In genomic region chr5:113523168-113523567, GRCh38 we compare ENCODE assay signal across 17 cellular contexts. TPM values are rescaled to one million over a fixed set of nuclear protein-coding genes. Genes with fewer than 3 reads are reported as not detected.
A peak's percentile ranks its signal among the peaks of the same experiment; 100 is the strongest.
DNase-seq lines count a peak whose midpoint lies in the region; ATAC-seq, FAIRE-seq and TF ChIP-seq lines count a peak whose summit lies in the region.
"Had no signal": no experiment of that assay in that cellular context is flagged by ENCODE, and none has a peak within 500 bp of the region (broad histone marks: within the 10 kb centered on the region; RNA-seq: fewer than 3 reads in every experiment).

No MANE protein-coding gene starts in this region.

- no peaks in the 10 kb centered on the region for H3K9me3 Mint-ChIP-seq in activated naive CD4-positive, alpha-beta T cell treated with anti-CD3 and anti-CD28 coated beads, Interleukin-2, amount 50 U/mL, for 24 hours
- H3K9me3 Mint-ChIP-seq in activated naive CD4-positive, alpha-beta T cell treated with anti-CD3 and anti-CD28 coated beads for 36 hours, result no peaks in the 10 kb centered on the region
- H3K9me3 Mint-ChIP-seq in T-cell, result peaks cover 0 to 3% (median 0%) of the 10 kb centered on the region in 3 donors
- H3K9me3 Mint-ChIP-seq in HFFc6, result no peaks in the 10 kb centered on the region

- POLR2A ChIA-PET in T-cell (lab: Charles Lee), result interaction anchor here in 1 of 2 donors (1.3 kb wide), 1 partner anchor 10 kb away, joined by 5 read pairs; the partner anchor contains the start of gene YTHDC2

- DNase-seq in activated naive CD4-positive, alpha-beta T cell treated with anti-CD3 and anti-CD28 coated beads for 36 hours, result no peak
- DNase-seq in GM18507 (ENCODE audit: extremely low spot score, insufficient read length, low read depth) (no peak), T-cell (no peak), amygdala (lab: John Stamatoyannopoulos, UW) (no peak), HFFc6 (no peak)
- DNase-seq: AML-193; EL; HCEC 1CT; IMR-90; MV-4-11; NCI-H226; NCI-H526 treated with DMSO at 0.1 percent for 48 hours; NK-92 treated with Interleukin-12 subunit alpha and Interleukin-12 subunit beta, amount 100 ng/mL, for 24 hours; PC-9 had no signal

- CTCF ChIA-PET in activated naive CD4-positive, alpha-beta T cell treated with anti-CD3 and anti-CD28 coated beads for 36 hours (lab: Charles Lee), result interaction anchor here (1.2 kb wide), 1 partner anchor 82 kb away, joined by 3 read pairs; no protein-coding TSS in a partner anchor
- CTCF ChIA-PET in T-cell (lab: Charles Lee), result interaction anchor here in 1 of 2 donors (0.5 to 1.3 kb wide), 3 partner anchors 186 to 527 kb away, joined by 3 to 5 read pairs (median 3); no protein-coding TSS in a partner anchor

- peak overlapping the region; percentile 23 for H3K4me3 Mint-ChIP-seq in activated naive CD4-positive, alpha-beta T cell treated with anti-CD3 and anti-CD28 coated beads, Interleukin-2, amount 50 U/mL, for 24 hours
- H3K4me3 Mint-ChIP-seq in activated naive CD4-positive, alpha-beta T cell treated with anti-CD3 and anti-CD28 coated beads for 36 hours, result no peak overlapping the region
- H3K4me3 Mint-ChIP-seq in T-cell (no peak overlapping the region), HFFc6 (no peak overlapping the region)

- peak in 3 of 4 experiments; percentile 50 to 62 (median 60) for ATAC-seq in T-cell (replicated peaks in 1 of 4)
- no peak for ATAC-seq in HG02678 (IDR thresholded peaks at IDR 0.05; ENCODE audit: unreplicated experiment)

- no peaks in the 10 kb centered on the region for H3K27me3 Mint-ChIP-seq in activated naive CD4-positive, alpha-beta T cell treated with anti-CD3 and anti-CD28 coated beads, Interleukin-2, amount 50 U/mL, for 24 hours
- no peaks in the 10 kb centered on the region for H3K27me3 Mint-ChIP-seq in activated naive CD4-positive, alpha-beta T cell treated with anti-CD3 and anti-CD28 coated beads for 36 hours (ENCODE audit: low read depth)
- H3K27me3 Mint-ChIP-seq in T-cell (no peaks in the 10 kb centered on the region), HFFc6 (ENCODE audit: insufficient read depth) (no peaks in the 10 kb centered on the region)

- peaks cover 68% of the 10 kb centered on the region for H3K4me1 Mint-ChIP-seq in activated naive CD4-positive, alpha-beta T cell treated with anti-CD3 and anti-CD28 coated beads, Interleukin-2, amount 50 U/mL, for 24 hours
- H3K4me1 Mint-ChIP-seq in activated naive CD4-positive, alpha-beta T cell treated with anti-CD3 and anti-CD28 coated beads for 36 hours (ENCODE audit: low read depth), result peaks cover 45% of the 10 kb centered on the region
- H3K4me1 Mint-ChIP-seq in T-cell, result peaks cover 54 to 62% (median 58%) of the 10 kb centered on the region in 3 donors
- peaks cover 54% of the 10 kb centered on the region for H3K4me1 Mint-ChIP-seq in HFFc6 (ENCODE audit: low read depth)

- no peak for TF ChIP-seq CTCF in HFFc6 (IDR thresholded peaks at IDR 0.05)

- peak; percentile 50 for FAIRE-seq in GM18507 (lab: Jason Lieb, UNC)

- intact Hi-C loops in activated naive CD4-positive, alpha-beta T cell treated with anti-CD3 and anti-CD28 coated beads for 36 hours (cut with micrococcal nuclease), result loop anchor here (1.0 kb wide), 1 partner anchor 10 kb away; the partner anchor contains the start of gene YTHDC2

- peaks cover 13% of the 10 kb centered on the region for H3K36me3 Mint-ChIP-seq in activated naive CD4-positive, alpha-beta T cell treated with anti-CD3 and anti-CD28 coated beads, Interleukin-2, amount 50 U/mL, for 24 hours
- peaks cover 20% of the 10 kb centered on the region for H3K36me3 Mint-ChIP-seq in activated naive CD4-positive, alpha-beta T cell treated with anti-CD3 and anti-CD28 coated beads for 36 hours (ENCODE audit: low read depth)
- H3K36me3 Mint-ChIP-seq in T-cell, result peaks cover 26% of the 10 kb centered on the region
- H3K36me3 Mint-ChIP-seq in HFFc6 (ENCODE audit: low read depth), result peaks cover 14% of the 10 kb centered on the region

- H3K27ac Mint-ChIP-seq in activated naive CD4-positive, alpha-beta T cell treated with anti-CD3 and anti-CD28 coated beads, Interleukin-2, amount 50 U/mL, for 24 hours, result peak overlapping the region; percentile 62
- H3K27ac Mint-ChIP-seq in activated naive CD4-positive, alpha-beta T cell treated with anti-CD3 and anti-CD28 coated beads for 36 hours, result no peak overlapping the region
- H3K27ac Mint-ChIP-seq in T-cell (peak overlapping the region; percentile 18 to 48), HFFc6 (no peak overlapping the region)

RNA-seq across cellular contexts. Expression of gene YTHDC2, which starts 9.7 kb away (rescaled TPM):
- 10 to 100 TPM; 24.4 to 28.0 TPM for total RNA-seq in activated naive CD4-positive, alpha-beta T cell treated with anti-CD3 and anti-CD28 coated beads for 36 hours
- total RNA-seq in T-cell, result 10 to 100 TPM; 31.5 to 52.0 (median 38.2) TPM
- 10 to 100 TPM; 13.0 to 17.6 (median 15.9) TPM for total RNA-seq in HFFc6 (2021; fragmentation: NEBNext Ultra II Directional; extraction: Animal tissue kit (Norgen Biotek cat#: 25700))

RNA-seq across cellular contexts. Expression of gene MCC, which starts 34.9 kb away (rescaled TPM):
- total RNA-seq in activated naive CD4-positive, alpha-beta T cell treated with anti-CD3 and anti-CD28 coated beads for 36 hours, result under 1 TPM; 0.62 to 0.81 TPM
- 1 to 10 TPM; 2.6 to 8.3 (median 6.3) TPM for total RNA-seq in T-cell
- 1 to 10 TPM; 2.5 to 4.9 (median 3.0) TPM for total RNA-seq in HFFc6 (2021; fragmentation: NEBNext Ultra II Directional; extraction: Animal tissue kit (Norgen Biotek cat#: 25700))
- total RNA-seq: HT-29 had no signal

Comparison
In these comparisons a context has a peak if more than half of its experiments do, and no peak if none do; other contexts are left out.
1. H3K27ac Mint-ChIP-seq: peak in activated naive CD4-positive, alpha-beta T cell treated with anti-CD3 and anti-CD28 coated beads, Interleukin-2, amount 50 U/mL, for 24 hours (single experiment) and T-cell (2 of 2); none in activated naive CD4-positive, alpha-beta T cell treated with anti-CD3 and anti-CD28 coated beads for 36 hours (single experiment) and HFFc6 (single experiment).